In the genomic region with DNA sequence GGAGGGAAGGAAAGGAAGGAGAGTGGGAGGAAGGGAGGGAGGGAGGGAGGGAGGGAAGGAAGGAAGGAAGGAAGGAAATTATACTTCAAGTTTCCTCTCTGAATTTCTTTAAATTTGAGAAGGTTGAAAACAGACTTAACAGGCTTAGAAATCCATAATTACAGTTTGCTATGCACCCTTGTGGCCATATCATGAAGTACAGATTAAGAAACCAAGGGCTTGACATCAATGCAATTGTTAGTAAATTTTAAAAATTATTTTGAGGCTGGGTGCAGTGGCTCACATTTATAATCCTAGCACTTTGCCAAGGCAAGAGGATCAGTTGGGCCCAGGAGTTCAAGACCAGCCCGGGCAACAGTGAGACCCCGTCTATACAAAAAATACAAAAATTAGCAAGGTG, we compare ENCODE assay signal across 10 cellular contexts. TPM values are rescaled to one million over a fixed set of nuclear protein-coding genes. Genes with fewer than 3 reads are reported as not detected.
A peak's percentile ranks its signal among the peaks of the same experiment; 100 is the strongest.
DNase-seq lines count a peak whose midpoint lies in the region; ATAC-seq, FAIRE-seq and TF ChIP-seq lines count a peak whose summit lies in the region.
"Had no signal": no experiment of that assay in that cellular context is flagged by ENCODE, and none has a peak within 500 bp of the region (broad histone marks: within the 10 kb centered on the region; RNA-seq: fewer than 3 reads in every experiment).

No MANE protein-coding gene starts in this region.

- H3K4me3 ChIP-seq in A549: no peak overlapping the region
- no peak overlapping the region for H3K4me3 ChIP-seq in GM06990 (replicated peaks; ENCODE audit: low read depth, low read length)
- no peak overlapping the region for H3K4me3 ChIP-seq in SK-N-MC
- H3K4me3 ChIP-seq: SJSA1 had no signal

- no peak overlapping the region for H3K9ac ChIP-seq in SK-N-MC (ENCODE audit: insufficient read length)

- peak; percentile 41; the same call in 1 of the 3 replicates for TF ChIP-seq CTCF in A549 (IDR thresholded peaks at IDR 0.05)
- TF ChIP-seq CTCF in GM06990 (IDR thresholded peaks at IDR 0.05; ENCODE audit: insufficient read depth, low read length, poor library complexity, severe bottlenecking): peak; percentile 39

- TF ChIP-seq EP300 in A549 (IDR thresholded peaks at IDR 0.05): no peak

- peak; percentile 62 to 76; a peak in 4 of 6 replicates for ATAC-seq in A549
- no peak for ATAC-seq in GM18505 (IDR thresholded peaks at IDR 0.05; ENCODE audit: unreplicated experiment)

- peaks cover 7% of the 10 kb centered on the region for H3K36me3 ChIP-seq in GM06990 (ENCODE audit: control insufficient read depth, insufficient read depth, low read length)
- peaks cover 78% of the 10 kb centered on the region for H3K36me3 ChIP-seq in SK-N-MC (ENCODE audit: insufficient read depth, low read length)

- H3K27me3 ChIP-seq in GM06990 (replicated peaks; ENCODE audit: control insufficient read depth, insufficient read depth, low read length): no peaks in the 10 kb centered on the region
- H3K27me3 ChIP-seq: SJSA1 had no signal

- H3K9me3 ChIP-seq in A549: no peaks in the 10 kb centered on the region
- H3K9me3 ChIP-seq in SK-N-MC (ENCODE audit: low read depth, low read length): no peaks in the 10 kb centered on the region
- H3K9me3 ChIP-seq: SJSA1 had no signal

- POLR2A ChIA-PET in A549 (lab: Yijun Ruan, JAX): no interaction called here

- H3K27ac ChIP-seq in A549: no peak overlapping the region
- H3K27ac ChIP-seq in SK-N-MC: peak overlapping the region; percentile 80; the same call in 1 of the 2 replicates
- H3K27ac ChIP-seq: SJSA1 had no signal

- CTCF ChIA-PET in A549 (lab: Yijun Ruan, JAX): interaction anchor here (0.9 to 2.2 kb wide), 4 partner anchors 14 to 34 kb away, joined by 3 to 9 read pairs (median 7); no protein-coding TSS in a partner anchor

- TF ChIP-seq POLR2A in A549 (IDR thresholded peaks at IDR 0.05; ENCODE audit: low read length) (no peak), GM18505 (IDR thresholded peaks at IDR 0.05; ENCODE audit: borderline replicate concordance, extremely low read depth, insufficient read depth, insufficient read length) (no peak)

- peak; percentile 18 for FAIRE-seq in A549 (lab: Jason Lieb, UNC)

- TF ChIP-seq RAD21 in A549 (conservative IDR thresholded peaks at IDR 0.05 in 1 of 2, IDR thresholded peaks at IDR 0.05 in 1 of 2): peak in 1 of 2 experiments; percentile 29; a peak in 2 of 5 replicates

- H3K4me2 ChIP-seq in A549: no peak overlapping the region

- DNase-seq in A549 (ENCODE audit: low read depth in 1 of 2, low spot score in 1 of 2) (peak; percentile 36 to 44), GM06990 (ENCODE audit: extremely low read depth, insufficient read length) (no peak), SK-N-MC (ENCODE audit: low read depth, low spot score) (peak; percentile 66), germinal center (ENCODE audit: low spot score) (peak; percentile 26), HuH-7 (ENCODE audit: low spot score) (no peak), foreskin melanocyte (no peak), UCSD-AML1 (lab: John Stamatoyannopoulos, UW; ENCODE audit: unreplicated experiment) (no peak)
- DNase-seq: stimulated activated naive B cell treated with anti-CD40 and anti-IgM and Interleukin-4, amounts not matched to agents 10 μg/mL and 1 μg/mL and 100 μg/mL, for 72 hours had no signal

- 22% methylated on average over 2 of the region's 2 CpGs for WGBS in A549 (ENCODE audit: missing lambda C conversion rate)

- no peaks in the 10 kb centered on the region for H3K4me1 ChIP-seq in A549
- H3K4me1 ChIP-seq: SJSA1 had no signal

TF ChIP-seq in A549, 52 proteins besides CTCF, POLR2A, EP300 and RAD21:
- TF ChIP-seq SMC3 (IDR thresholded peaks at IDR 0.05) (0 out of 3 replicates have a peak, but pooled peaks have one; percentile 15), GATA3 (IDR thresholded peaks at IDR 0.05; ENCODE audit: borderline replicate concordance) (no peak)

RNA-seq across cellular contexts. Expression of a gene that starts 14.4 kb away (rescaled TPM):
- polyA plus RNA-seq in A549 (2011; rRNA removed) (31.7 and 60.0 TPM in 2 replicates), A549 (2017; fragmentation: RNase III; extraction: RNeasy Plus Mini Kit Qiagen cat#74134 plus additional on column Dnase treatment) (109 to 128 TPM (median 115 TPM) in 3 replicates)
- polyA plus RNA-seq in A549 (2012; cell fraction: cytosol; rRNA removed): 12.2 and 12.5 TPM in 2 replicates
- polyA plus RNA-seq in A549 (2012; cell fraction: nucleus; rRNA removed): 2.2 and 5.2 TPM in 2 replicates
- polyA minus RNA-seq in A549 (2011; rRNA and poly(A)+ RNA removed): 18.6 and 22.1 TPM in 2 replicates

RNA-seq across cellular contexts. Expression of a gene that starts 36.0 kb away (rescaled TPM):
- not detected in 2 replicates for polyA plus RNA-seq in A549 (2011; rRNA removed)
- polyA plus RNA-seq in A549 (2012; cell fraction: cytosol; rRNA removed): not detected in 2 replicates
- polyA plus RNA-seq in A549 (2012; cell fraction: nucleus; rRNA removed): not detected in 2 replicates
- not detected in 3 replicates for polyA plus RNA-seq in A549 (2017; fragmentation: RNase III; extraction: RNeasy Plus Mini Kit Qiagen cat#74134 plus additional on column Dnase treatment)
- polyA minus RNA-seq in A549 (2011; rRNA and poly(A)+ RNA removed): not detected in 2 replicates

RNA-seq across cellular contexts. Expression of a gene that starts 47.3 kb away (rescaled TPM):
- polyA plus RNA-seq in A549 (2011; rRNA removed): 118 and 119 TPM in 2 replicates
- 113 and 155 TPM in 2 replicates for polyA plus RNA-seq in A549 (2012; cell fraction: cytosol; rRNA removed)
- polyA plus RNA-seq in A549 (2012; cell fraction: nucleus; rRNA removed): 79.0 and 114 TPM in 2 replicates
- polyA plus RNA-seq in A549 (2017; fragmentation: RNase III; extraction: RNeasy Plus Mini Kit Qiagen cat#74134 plus additional on column Dnase treatment): 99.4 to 111 TPM (median 109 TPM) in 3 replicates
- 121 and 133 TPM in 2 replicates for polyA minus RNA-seq in A549 (2011; rRNA and poly(A)+ RNA removed)

RNA-seq across cellular contexts. Expression of a gene that starts 51.0 kb away (rescaled TPM):
- polyA plus RNA-seq in A549 (2011; rRNA removed) (0.16 and 0.19 TPM in 2 replicates), A549 (2017; fragmentation: RNase III; extraction: RNeasy Plus Mini Kit Qiagen cat#74134 plus additional on column Dnase treatment) (0.12 to 0.21 TPM (median 0.12 TPM) in 3 replicates)
- 0.11 and 0.14 TPM in 2 replicates for polyA plus RNA-seq in A549 (2012; cell fraction: cytosol; rRNA removed)
- polyA plus RNA-seq in A549 (2012; cell fraction: nucleus; rRNA removed): 0.06 and 0.10 TPM in 2 replicates
- not detected in 2 replicates for polyA minus RNA-seq in A549 (2011; rRNA and poly(A)+ RNA removed)

Comparison
In these comparisons a context has a peak if more than half of its experiments do, and no peak if none do; other contexts are left out.
1. DNase-seq: peak in A549 (2 of 2), SK-N-MC (single experiment) and germinal center (single experiment); none in GM06990 (single experiment), HuH-7 (single experiment), foreskin melanocyte (single experiment) and UCSD-AML1 (single experiment).